1 cellular context compared by ENCODE assay signal in the genomic region with DNA sequence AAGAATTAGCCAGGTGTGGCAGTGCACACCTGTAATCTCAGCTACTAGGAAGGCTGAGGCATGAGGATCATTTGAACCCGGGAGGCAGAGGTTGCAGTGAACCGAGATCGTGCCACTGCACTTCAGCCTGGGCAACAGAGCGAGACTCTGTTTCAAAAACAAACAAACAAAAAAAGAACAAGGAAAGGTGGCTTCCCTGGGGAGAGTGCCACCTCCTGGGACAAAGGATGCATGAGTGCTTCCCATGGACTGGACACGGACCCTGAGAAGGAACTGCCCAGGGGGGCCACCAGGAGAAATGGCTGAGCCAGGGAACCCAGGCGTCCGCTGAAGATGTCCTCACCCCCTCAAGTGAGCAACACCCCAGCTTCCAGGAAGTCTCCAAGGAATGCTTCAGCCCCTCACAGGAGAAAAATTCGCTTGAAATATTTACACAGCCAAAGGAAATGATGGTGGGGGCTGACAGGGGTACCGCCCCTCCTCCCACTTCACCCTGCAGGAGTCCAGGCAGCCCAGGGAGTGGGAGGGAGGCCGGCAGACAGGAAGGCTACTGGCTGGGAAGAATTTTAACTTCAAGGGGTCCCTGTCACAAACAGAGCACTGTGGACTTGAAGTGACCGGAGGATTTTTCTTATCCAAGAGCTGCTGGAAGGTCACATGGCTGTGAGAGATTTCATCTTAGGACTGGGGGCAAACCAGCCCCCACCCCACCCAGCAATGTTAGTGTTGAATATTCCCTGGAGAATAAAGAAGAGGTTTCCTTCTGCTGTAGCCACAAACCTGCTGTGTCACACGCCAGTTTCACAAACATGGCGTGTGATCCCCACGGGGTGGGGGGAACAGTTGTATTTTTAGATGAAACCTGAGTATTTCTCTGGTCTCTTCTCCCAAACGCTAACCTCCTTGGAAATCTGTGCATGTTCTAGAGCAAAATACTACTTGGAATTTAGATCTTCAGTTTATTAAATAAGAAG.
TF ChIP-seq lines count a peak whose summit lies in the region.

No MANE protein-coding gene starts in this region.

TF ChIP-seq in H1, 55 proteins besides CTCF, POLR2A, EP300 and RAD21:
- TF ChIP-seq FOSL1 (IDR thresholded peaks at IDR 0.05; ENCODE audit: insufficient read depth, low read depth, low read length) = no peak
- no peak for TF ChIP-seq RFX5 (IDR thresholded peaks at IDR 0.05; ENCODE audit: borderline replicate concordance, low read depth, low read length)
